In the genomic region with DNA sequence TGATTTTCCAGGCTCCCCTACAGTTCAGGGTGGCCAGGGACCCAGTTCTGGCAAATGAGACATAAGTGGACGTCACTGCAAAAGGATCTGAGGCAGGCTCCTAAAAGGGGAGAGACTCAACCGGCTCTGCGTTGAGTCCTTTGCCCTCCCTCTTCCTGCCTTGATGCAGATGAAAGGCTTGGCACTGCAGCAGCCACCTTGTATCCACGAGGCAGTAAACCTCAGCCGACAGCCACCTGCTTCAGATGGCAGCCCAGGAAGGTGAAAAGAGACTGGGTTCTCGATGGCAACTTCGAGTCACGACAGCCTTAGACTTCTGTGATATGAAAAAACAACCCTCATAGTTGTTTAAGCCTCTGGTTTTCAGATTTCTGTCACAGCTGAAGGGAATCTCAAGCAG, we compare ENCODE assay signal across 2 cellular contexts.
TF ChIP-seq lines count a peak whose summit lies in the region.

No MANE protein-coding gene starts in this region.

TF ChIP-seq in HepG2, 621 proteins besides CTCF, POLR2A, EP300 and RAD21:
- TF ChIP-seq ZMYM3 (CRISPR knock-in tag; IDR thresholded peaks at IDR 0.05) (peak; percentile 60; the same call in 1 of the 2 replicates), ZEB1 (IDR thresholded peaks at IDR 0.05; ENCODE audit: insufficient replicate concordance, low read depth) (no peak)
- TF ChIP-seq, protein P1, sequence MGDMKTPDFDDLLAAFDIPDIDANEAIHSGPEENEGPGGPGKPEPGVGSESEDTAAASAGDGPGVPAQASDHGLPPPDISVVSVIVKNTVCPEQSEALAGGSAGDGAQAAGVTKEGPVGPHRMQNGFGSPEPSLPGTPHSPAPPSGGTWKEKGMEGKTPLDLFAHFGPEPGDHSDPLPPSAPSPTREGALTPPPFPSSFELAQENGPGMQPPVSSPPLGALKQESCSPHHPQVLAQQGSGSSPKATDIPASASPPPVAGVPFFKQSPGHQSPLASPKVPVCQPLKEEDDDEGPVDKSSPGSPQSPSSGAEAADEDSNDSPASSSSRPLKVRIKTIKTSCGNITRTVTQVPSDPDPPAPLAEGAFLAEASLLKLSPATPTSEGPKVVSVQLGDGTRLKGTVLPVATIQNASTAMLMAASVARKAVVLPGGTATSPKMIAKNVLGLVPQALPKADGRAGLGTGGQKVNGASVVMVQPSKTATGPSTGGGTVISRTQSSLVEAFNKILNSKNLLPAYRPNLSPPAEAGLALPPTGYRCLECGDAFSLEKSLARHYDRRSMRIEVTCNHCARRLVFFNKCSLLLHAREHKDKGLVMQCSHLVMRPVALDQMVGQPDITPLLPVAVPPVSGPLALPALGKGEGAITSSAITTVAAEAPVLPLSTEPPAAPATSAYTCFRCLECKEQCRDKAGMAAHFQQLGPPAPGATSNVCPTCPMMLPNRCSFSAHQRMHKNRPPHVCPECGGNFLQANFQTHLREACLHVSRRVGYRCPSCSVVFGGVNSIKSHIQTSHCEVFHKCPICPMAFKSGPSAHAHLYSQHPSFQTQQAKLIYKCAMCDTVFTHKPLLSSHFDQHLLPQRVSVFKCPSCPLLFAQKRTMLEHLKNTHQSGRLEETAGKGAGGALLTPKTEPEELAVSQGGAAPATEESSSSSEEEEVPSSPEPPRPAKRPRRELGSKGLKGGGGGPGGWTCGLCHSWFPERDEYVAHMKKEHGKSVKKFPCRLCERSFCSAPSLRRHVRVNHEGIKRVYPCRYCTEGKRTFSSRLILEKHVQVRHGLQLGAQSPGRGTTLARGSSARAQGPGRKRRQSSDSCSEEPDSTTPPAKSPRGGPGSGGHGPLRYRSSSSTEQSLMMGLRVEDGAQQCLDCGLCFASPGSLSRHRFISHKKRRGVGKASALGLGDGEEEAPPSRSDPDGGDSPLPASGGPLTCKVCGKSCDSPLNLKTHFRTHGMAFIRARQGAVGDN (CRISPR knock-in tag; IDR thresholded peaks at IDR 0.05) = no peak

TF ChIP-seq in H1, 55 proteins besides CTCF, POLR2A, EP300 and RAD21:
- TF ChIP-seq HDAC2 (IDR thresholded peaks at IDR 0.05; ENCODE audit: borderline replicate concordance in 1 of 2, low read depth in 2 of 2, low read length in 2 of 2) = peak in 1 of 2 experiments; percentile 79; a peak in 1 of 4 replicates
- no peak for TF ChIP-seq RXRA (IDR thresholded peaks at IDR 0.05; ENCODE audit: insufficient read depth, low read depth, low read length)
- TF ChIP-seq CHD2 (IDR thresholded peaks at IDR 0.05; ENCODE audit: low read length) = no peak
- TF ChIP-seq KDM1A (IDR thresholded peaks at IDR 0.05; ENCODE audit: borderline replicate concordance, low read length) = peak; percentile 92
